Comparison of ENCODE assay signal across 27 cellular contexts in the genomic region with DNA sequence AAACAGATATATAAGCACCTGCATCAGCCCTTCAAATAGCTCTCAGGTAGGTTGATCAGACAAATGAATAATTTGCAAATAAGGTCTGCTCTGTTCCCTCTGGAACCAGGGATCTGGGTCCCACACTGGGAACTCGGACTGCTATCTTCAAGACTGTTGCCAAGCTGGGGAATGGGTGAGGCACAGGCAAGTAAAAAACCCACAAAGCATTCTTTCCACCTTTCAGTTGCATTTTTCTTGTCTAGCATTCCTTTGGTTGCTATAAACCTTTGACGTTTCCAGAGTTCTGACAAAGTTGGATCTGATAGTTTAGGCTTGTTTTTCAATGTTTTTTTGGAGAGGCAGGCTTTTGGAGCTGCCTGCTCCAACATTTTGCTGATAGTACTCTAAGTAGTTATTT.
"Had no signal": no experiment of that assay in that cellular context is flagged by ENCODE, and none has a peak within 500 bp of the region (broad histone marks: within the 10 kb centered on the region; RNA-seq: fewer than 3 reads in every experiment).

No MANE protein-coding gene starts in this region.

- H3K4me3 Mint-ChIP-seq: activated CD4-positive, alpha-beta memory T cell treated with anti-CD3 and anti-CD28 coated beads, Interleukin-2, amount 10 ng/mL, durations not matched to agents 7 days and 5 days; activated CD4-positive, alpha-beta T cell treated with anti-CD3 and anti-CD28 coated beads for 36 hours; activated naive CD8-positive, alpha-beta T cell treated with anti-CD3 and anti-CD28 coated beads, Interleukin-2, amount 10 ng/mL, durations not matched to agents 7 days and 5 days; activated T-helper 17 cell treated with anti-CD3 and anti-CD28 coated beads, Interleukin-2, amount 50 U/mL, for 72 hours; T-cell had no signal

- H3K27ac ChIP-seq: adrenal gland, brain microvascular endothelial cell, cardiac muscle cell had no signal

- H3K4me1 Mint-ChIP-seq: activated CD4-positive, alpha-beta memory T cell treated with anti-CD3 and anti-CD28 coated beads, Interleukin-2, amount 10 ng/mL, durations not matched to agents 7 days and 5 days; activated naive CD8-positive, alpha-beta T cell treated with anti-CD3 and anti-CD28 coated beads, Interleukin-2, amount 10 ng/mL, durations not matched to agents 7 days and 5 days; activated T-helper 17 cell treated with anti-CD3 and anti-CD28 coated beads, Interleukin-2, amount 50 U/mL, for 72 hours had no signal

- H3K4me1 ChIP-seq: adrenal gland had no signal

- H3K9me3 ChIP-seq: MG63 had no signal

- H3K27ac Mint-ChIP-seq: activated CD4-positive, alpha-beta memory T cell treated with anti-CD3 and anti-CD28 coated beads, Interleukin-2, amount 10 ng/mL, durations not matched to agents 7 days and 5 days; activated CD4-positive, alpha-beta T cell treated with anti-CD3 and anti-CD28 coated beads for 36 hours; activated naive CD8-positive, alpha-beta T cell treated with anti-CD3 and anti-CD28 coated beads, Interleukin-2, amount 10 ng/mL, durations not matched to agents 7 days and 5 days; activated T-helper 17 cell treated with anti-CD3 and anti-CD28 coated beads, Interleukin-2, amount 50 U/mL, for 72 hours; T-cell had no signal

- FAIRE-seq: TTC549 had no signal

- DNase-seq: activated CD4-positive, alpha-beta memory T cell treated with anti-CD3 and anti-CD28 coated beads, Interleukin-2, amount 10 ng/mL, durations not matched to agents 7 days and 5 days; activated CD4-positive, alpha-beta T cell treated with anti-CD3 and anti-CD28 coated beads for 36 hours; activated CD4-positive, alpha-beta T cell treated with anti-CD3 and anti-CD28 coated beads, Interleukin-2, amount 50 U/mL, for 1 hour; activated naive CD4-positive, alpha-beta T cell treated with anti-CD3 and anti-CD28 coated beads, Interleukin-2, amount 50 U/mL, for 16 hours; activated naive CD8-positive, alpha-beta T cell treated with anti-CD3 and anti-CD28 coated beads, Interleukin-2, amount 10 ng/mL, durations not matched to agents 7 days and 5 days; activated T-cell treated with anti-CD3 and anti-CD28 coated beads for 4 hours; activated T-cell treated with anti-CD3 and anti-CD28 coated beads, Interleukin-2, amount 50 U/mL, for 48 hours; adrenal gland; aorta; brain microvascular endothelial cell; MG63; MV-4-11; NCI-H1105; NCI-H1436; NCI-H1694 treated with DMSO at 0.1 percent for 48 hours; NCI-H2029 treated with DMSO at 0.1 percent for 48 hours; NCI-H345; NCI-H510A; NCI-H526 treated with DMSO at 0.1 percent for 48 hours; NCI-H82; SIG-M5; T-cell; T-helper 2 cell; T1000 had no signal

- H3K27me3 Mint-ChIP-seq: activated CD4-positive, alpha-beta memory T cell treated with anti-CD3 and anti-CD28 coated beads, Interleukin-2, amount 10 ng/mL, durations not matched to agents 7 days and 5 days; activated CD4-positive, alpha-beta T cell treated with anti-CD3 and anti-CD28 coated beads for 36 hours; activated naive CD8-positive, alpha-beta T cell treated with anti-CD3 and anti-CD28 coated beads, Interleukin-2, amount 10 ng/mL, durations not matched to agents 7 days and 5 days; activated T-helper 17 cell treated with anti-CD3 and anti-CD28 coated beads, Interleukin-2, amount 50 U/mL, for 72 hours; T-cell had no signal

- H3K9me3 Mint-ChIP-seq: activated CD4-positive, alpha-beta memory T cell treated with anti-CD3 and anti-CD28 coated beads, Interleukin-2, amount 10 ng/mL, durations not matched to agents 7 days and 5 days; activated naive CD8-positive, alpha-beta T cell treated with anti-CD3 and anti-CD28 coated beads, Interleukin-2, amount 10 ng/mL, durations not matched to agents 7 days and 5 days; activated T-helper 17 cell treated with anti-CD3 and anti-CD28 coated beads, Interleukin-2, amount 50 U/mL, for 72 hours; T-cell had no signal

- H3K27me3 ChIP-seq: adrenal gland, brain microvascular endothelial cell, cardiac muscle cell, MG63 had no signal

- ATAC-seq: activated CD4-positive, alpha-beta T cell treated with anti-CD3 and anti-CD28 coated beads for 36 hours; activated T-helper 17 cell treated with anti-CD3 and anti-CD28 coated beads, Interleukin-2, amount 50 U/mL, for 72 hours; T-cell had no signal

- H3K36me3 ChIP-seq: brain microvascular endothelial cell had no signal

- H3K4me3 ChIP-seq: adrenal gland, cardiac muscle cell, MG63 had no signal
